In the genomic region with DNA sequence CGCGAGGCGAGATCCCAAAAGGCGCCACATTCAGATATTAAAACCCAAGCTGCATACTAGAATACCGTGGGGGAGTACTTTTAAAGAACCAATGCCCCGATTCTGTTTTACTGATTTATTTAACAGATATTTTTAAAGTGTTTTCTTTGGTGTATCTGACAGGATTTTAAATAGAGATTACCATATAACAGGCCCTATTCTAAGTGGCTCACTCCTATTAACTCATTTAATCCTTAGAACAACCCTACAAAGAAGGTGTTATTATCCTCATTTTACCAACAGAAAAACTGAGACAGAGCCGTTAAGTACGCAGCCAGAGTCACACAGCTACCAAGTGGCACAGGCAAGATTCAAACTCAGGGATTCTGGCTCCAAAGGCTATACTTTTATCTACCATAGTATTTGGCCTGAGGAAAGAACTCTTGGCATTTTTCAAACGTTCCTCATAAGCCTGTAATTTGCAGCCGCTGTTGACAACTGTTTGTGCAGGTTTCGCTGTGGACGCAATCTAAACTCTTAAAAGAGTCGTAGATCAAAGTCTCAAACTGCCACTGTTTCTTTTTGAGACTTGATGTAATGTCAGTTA, we compare ENCODE assay signal across 9 cellular contexts. TPM values are rescaled to one million over a fixed set of nuclear protein-coding genes. Genes with fewer than 3 reads are reported as not detected.
DNase-seq lines count a peak whose midpoint lies in the region; ATAC-seq, FAIRE-seq and TF ChIP-seq lines count a peak whose summit lies in the region.
"Had no signal": no experiment of that assay in that cellular context is flagged by ENCODE, and none has a peak within 500 bp of the region (broad histone marks: within the 10 kb centered on the region; RNA-seq: fewer than 3 reads in every experiment).

No MANE protein-coding gene starts in this region.

- peak overlapping the region in 6 of 7 donors; percentile 47 to 87 (median 70) for H3K27ac Mint-ChIP-seq in CD4-positive, alpha-beta memory T cell
- H3K27ac Mint-ChIP-seq in naive thymus-derived CD8-positive, alpha-beta T cell = peak overlapping the region in 7 of 10 donors; percentile 29 to 90 (median 59)

- no peak overlapping the region for H3K4me3 ChIP-seq in CD4-positive, alpha-beta memory T cell (ENCODE audit: low read length in 2 of 2)
- H3K4me3 ChIP-seq in KMS-11 (IDR thresholded peaks at IDR 0.05; ENCODE audit: insufficient read depth, low read depth, low read length) (no peak overlapping the region), GM12878 (no peak overlapping the region)

- intact Hi-C loops in CD4-positive, alpha-beta memory T cell (cut with micrococcal nuclease) = loop anchor here (1.0 kb wide), 1 partner anchor 186 kb away; the partner anchor contains the start of genes ABITRAM and ELP1
- intact Hi-C loops in GM12878 (cut with micrococcal nuclease; ENCODE audit: unreplicated experiment) = no loop called here

- H3K36me3 ChIP-seq in CD4-positive, alpha-beta memory T cell (ENCODE audit: insufficient read depth, low read length) = no peaks in the 10 kb centered on the region
- no peaks in the 10 kb centered on the region for H3K36me3 ChIP-seq in KMS-11 (ENCODE audit: insufficient read depth)
- no peaks in the 10 kb centered on the region for H3K36me3 ChIP-seq in GM12878 (ENCODE audit: control insufficient read depth in 2 of 2, insufficient read depth in 2 of 2, low read length in 1 of 2)

- SMC1A ChIA-PET in GM12878 (lab: Charles Lee; ENCODE audit: uncharacterized antibody, unreplicated experiment) = interaction anchor here (0.6 to 1.9 kb wide), 9 partner anchors 9 to 294 kb away, joined by 3 to 7 read pairs (median 3); no protein-coding TSS in a partner anchor

- H3K4me1 Mint-ChIP-seq in CD4-positive, alpha-beta memory T cell = peaks cover 24 to 41% (median 33%) of the 10 kb centered on the region in 4 donors
- H3K4me1 Mint-ChIP-seq in naive thymus-derived CD8-positive, alpha-beta T cell = peaks cover 14 to 38% (median 35%) of the 10 kb centered on the region in 4 donors

- no peak for TF ChIP-seq EP300 in GM12878 (IDR thresholded peaks at IDR 0.05; ENCODE audit: borderline replicate concordance in 1 of 2, control insufficient read depth in 1 of 2, low read depth in 2 of 2, low read length in 2 of 2)

- POLR2A ChIA-PET in CD4-positive, alpha-beta memory T cell (lab: Charles Lee; ENCODE audit: partially characterized antibody) = interaction anchor here (0.9 to 4.9 kb wide), 6 partner anchors 11 to 186 kb away, joined by 3 to 99 read pairs (median 12); partner anchors contain the start of genes ABITRAM and ELP1
- POLR2A ChIA-PET in GM12878 (lab: Charles Lee) = interaction anchor here (0.6 to 1.7 kb wide), 7 partner anchors 9 to 187 kb away, joined by 3 to 6 read pairs (median 3); no protein-coding TSS in a partner anchor
- POLR2A ChIA-PET in naive thymus-derived CD8-positive, alpha-beta T cell (lab: Charles Lee) = interaction anchor here (0.6 to 4.7 kb wide), 12 partner anchors 10 to 186 kb away, joined by 3 to 33 read pairs (median 7); partner anchors contain the start of genes ABITRAM, CTNNAL1 and ELP1

- H3K4me1 ChIP-seq in CD4-positive, alpha-beta memory T cell (ENCODE audit: insufficient read depth, low read length) = peaks cover 34% of the 10 kb centered on the region
- peaks cover 63% of the 10 kb centered on the region for H3K4me1 ChIP-seq in KMS-11 (ENCODE audit: low read depth, poor library complexity, severe bottlenecking)
- peaks cover 11% of the 10 kb centered on the region; the same call in 1 of the 2 replicates for H3K4me1 ChIP-seq in GM12878 (ENCODE audit: control insufficient read depth, insufficient read depth, low read length)

- no peak for FAIRE-seq in GM12878 (lab: Jason Lieb, UNC)

- RAD21 ChIA-PET in GM12878 (lab: Charles Lee; ENCODE audit: unreplicated experiment) = interaction anchor here (1.6 to 3.8 kb wide), 3 partner anchors 9 to 20 kb away, joined by 4 to 20 read pairs (median 6); no protein-coding TSS in a partner anchor

- H3K27ac ChIP-seq in CD4-positive, alpha-beta memory T cell (ENCODE audit: low read depth, low read length) = no peak overlapping the region
- peak overlapping the region; percentile 6; the same call in 1 of the 2 replicates for H3K27ac ChIP-seq in KMS-11
- H3K27ac ChIP-seq in GM12878 (ENCODE audit: control insufficient read depth, insufficient read depth) = peak overlapping the region; percentile 20; the same call in 1 of the 2 replicates

- H3K27me3 Mint-ChIP-seq in CD4-positive, alpha-beta memory T cell = no peaks in the 10 kb centered on the region
- no peaks in the 10 kb centered on the region for H3K27me3 Mint-ChIP-seq in naive thymus-derived CD8-positive, alpha-beta T cell

- peaks cover 4 to 17% of the 10 kb centered on the region in 2 donors for H3K36me3 Mint-ChIP-seq in CD4-positive, alpha-beta memory T cell
- peaks cover 0 to 6% (median 0%) of the 10 kb centered on the region in 3 donors for H3K36me3 Mint-ChIP-seq in naive thymus-derived CD8-positive, alpha-beta T cell

- in situ Hi-C loops in GM12878 (cut with MboI) = no loop called here

- peak overlapping the region; percentile 81 for H3K4me2 ChIP-seq in KMS-11
- H3K4me2 ChIP-seq in GM12878 (ENCODE audit: control insufficient read depth, insufficient read depth) = peak overlapping the region; percentile 39; the same call in 1 of the 2 replicates

- H3K79me2 ChIP-seq in KMS-11 (ENCODE audit: insufficient read depth, low read depth) = peaks cover 37% of the 10 kb centered on the region
- peaks cover 41% of the 10 kb centered on the region for H3K79me2 ChIP-seq in GM12878 (ENCODE audit: control insufficient read depth, insufficient read depth, low read length)

- no peak for ATAC-seq in GM12878
- ATAC-seq in naive thymus-derived CD8-positive, alpha-beta T cell = no peak
- no peak for ATAC-seq in GM21526 (IDR thresholded peaks at IDR 0.05; ENCODE audit: low FRiP score, unreplicated experiment)

- no peak for TF ChIP-seq POLR2A in GM12878 (IDR thresholded peaks at IDR 0.05; ENCODE audit: low read depth, low read length)

- TF ChIP-seq CTCF in KMS-11 (conservative IDR thresholded peaks at IDR 0.05; ENCODE audit: low read depth, low read length) (no peak), GM12878 (IDR thresholded peaks at IDR 0.05 in 2 of 3, conservative IDR thresholded peaks at IDR 0.05 in 1 of 3; ENCODE audit: control insufficient read depth in 2 of 3, extremely low read depth in 1 of 3, insufficient read depth in 1 of 3, low read depth in 3 of 3, low read length in 3 of 3) (no peak)

- H3K4me3 Mint-ChIP-seq in CD4-positive, alpha-beta memory T cell = peak overlapping the region; percentile 71 to 98 (median 94)
- H3K4me3 Mint-ChIP-seq in naive thymus-derived CD8-positive, alpha-beta T cell = peak overlapping the region; percentile 30 to 97 (median 88)

- BruUV-seq in GM12878 (replicated peaks; lab: Mats Ljungman, UMichigan) = no TSS peak

- CTCF ChIA-PET in CD4-positive, alpha-beta memory T cell (lab: Charles Lee; ENCODE audit: partially characterized antibody) = interaction anchor here (1.0 to 1.1 kb wide), 2 partner anchors 19 to 110 kb away, joined by 3 to 4 read pairs; no protein-coding TSS in a partner anchor
- CTCF ChIA-PET in GM12878 (lab: Yijun Ruan, JAX) = no interaction called here

- no peak for DNase-seq in CD4-positive, alpha-beta memory T cell
- DNase-seq in GM12878 (ENCODE audit: low read depth, low spot score) = no peak
- no peak for DNase-seq in naive thymus-derived CD8-positive, alpha-beta T cell
- no peak for DNase-seq in NCI-H1048 (lab: John Stamatoyannopoulos, UW)
- no peak for DNase-seq in NCI-H226
- no peak for DNase-seq in DMS114 treated with DMSO at 0.1 percent for 48 hours (lab: John Stamatoyannopoulos, UW; ENCODE audit: unreplicated experiment)

- H3K9me3 ChIP-seq in CD4-positive, alpha-beta memory T cell (ENCODE audit: control insufficient read depth in 1 of 2, low read length in 2 of 2) = no peaks in the 10 kb centered on the region
- no peaks in the 10 kb centered on the region for H3K9me3 ChIP-seq in GM12878 (replicated peaks; ENCODE audit: control insufficient read depth, insufficient read depth, low read length)

- TF ChIP-seq RAD21 in GM12878 (IDR thresholded peaks at IDR 0.05; ENCODE audit: insufficient read depth, low read depth, low read length) = no peak

- H3K27me3 ChIP-seq in CD4-positive, alpha-beta memory T cell (ENCODE audit: insufficient read depth, low read length) = no peaks in the 10 kb centered on the region
- H3K27me3 ChIP-seq in KMS-11 (ENCODE audit: insufficient read depth, low read depth) (no peaks in the 10 kb centered on the region), GM12878 (replicated peaks in 1 of 2; ENCODE audit: control insufficient read depth in 2 of 2, insufficient read depth in 2 of 2, low read length in 1 of 2) (no peaks in the 10 kb centered on the region)

- H2AFZ ChIP-seq in KMS-11 (ENCODE audit: low read depth) = peak overlapping the region; percentile 87
- H2AFZ ChIP-seq in GM12878 (ENCODE audit: control insufficient read depth, low read depth, low read length) = peak overlapping the region; percentile 65

- H3K9me3 Mint-ChIP-seq in CD4-positive, alpha-beta memory T cell = no peaks in the 10 kb centered on the region
- no peaks in the 10 kb centered on the region for H3K9me3 Mint-ChIP-seq in naive thymus-derived CD8-positive, alpha-beta T cell

- H3K9ac ChIP-seq in KMS-11 (peak overlapping the region; percentile 34; the same call in 1 of the 2 replicates), GM12878 (ENCODE audit: control insufficient read depth, insufficient read depth, low read length) (no peak overlapping the region; the same call in 1 of the 2 replicates)

- H4K20me1 ChIP-seq in KMS-11 (ENCODE audit: insufficient read depth) (peaks cover 7% of the 10 kb centered on the region), GM12878 (ENCODE audit: control insufficient read depth, insufficient read depth) (no peaks in the 10 kb centered on the region)

- 35% methylated on average over 13 of the region's 13 CpGs for WGBS in GM12878 (ENCODE audit: insufficient coverage, insufficient replicate concordance, low lambda C conversion rate, missing lambda C conversion rate)

RNA-seq across cellular contexts. Expression of gene TMEM245, which starts 0.6 kb away (rescaled TPM):
- 10 to 100 TPM; 72.6 to 74.3 TPM for total RNA-seq in CD4-positive, alpha-beta memory T cell
- polyA plus RNA-seq in CD4-positive, alpha-beta memory T cell = 10 to 100 TPM; 28.9 to 41.3 TPM
- total RNA-seq in GM12878 (2013; cell fraction: nucleolus; rRNA removed) = 52.2 and 56.2 TPM in 2 replicates
- total RNA-seq in GM12878 (2014; rRNA removed) = 15.1 and 19.0 TPM in 2 replicates
- 21.5 and 23.0 TPM in 2 replicates for total RNA-seq in GM12878 (2014; rRNA removed; fragmentation: Illumina TruSeq; extraction: Trizol)
- total RNA-seq in GM12878 (2021) = 19.2 and 20.0 TPM in 2 replicates
- 11.3 TPM for polyA plus RNA-seq in GM12878 (2011; ENCODE audit: low read depth)
- 36.1 and 39.5 TPM in 2 replicates for polyA plus RNA-seq in GM12878 (2011; rRNA removed)
- polyA plus RNA-seq in GM12878 (2011; cell fraction: cytosol; rRNA removed) = 26.6 and 37.9 TPM in 2 replicates
- polyA plus RNA-seq in GM12878 (2011; cell fraction: nucleus; rRNA removed) = 19.0 and 23.0 TPM in 2 replicates
- 12.3 and 18.0 TPM in 2 replicates for polyA plus RNA-seq in GM12878 (2012)
- polyA plus RNA-seq in GM12878 (2014; fragmentation: Illumina TruSeq; extraction: Trizol) = 21.3 and 26.9 TPM in 2 replicates
- polyA plus RNA-seq in GM12878 (2014; fragmentation: Nextera tagmentation; extraction: Ambion mirVana) = 10 to 100 TPM in 1 of 2 experiments, 1 to 10 TPM in 1; 7.4 to 11.0 TPM
- polyA plus RNA-seq in GM12878 (2014; rRNA removed) = 11.8 and 14.9 TPM in 2 replicates
- polyA plus RNA-seq in GM12878 (2016; fragmentation: Nextera tagmentation; extraction: Ambion mirVana) = 10 to 100 TPM; 18.9 to 19.2 TPM
- polyA minus RNA-seq in GM12878 (2011; rRNA and poly(A)+ RNA removed) = 86.1 and 93.9 TPM in 2 replicates
- 19.4 and 19.9 TPM in 2 replicates for polyA minus RNA-seq in GM12878 (2011; cell fraction: cytosol; rRNA and poly(A)+ RNA removed)
- 27.3 and 46.3 TPM in 2 replicates for polyA minus RNA-seq in GM12878 (2011; cell fraction: nucleus; rRNA and poly(A)+ RNA removed)
- 10 to 100 TPM; 71.3 to 72.4 TPM for total RNA-seq in naive thymus-derived CD8-positive, alpha-beta T cell
- 10 to 100 TPM; 16.3 to 29.2 (median 25.3) TPM for polyA plus RNA-seq in naive thymus-derived CD8-positive, alpha-beta T cell

RNA-seq across cellular contexts. Expression of gene FRRS1L, which starts 46.8 kb away (rescaled TPM):
- not detected for total RNA-seq in CD4-positive, alpha-beta memory T cell
- polyA plus RNA-seq in CD4-positive, alpha-beta memory T cell = not detected
- total RNA-seq in GM12878 (2013; cell fraction: nucleolus; rRNA removed) = not detected in 2 replicates
- under 0.01 TPM in 1 of 2 replicates, not detected in the other for total RNA-seq in GM12878 (2014; rRNA removed)
- total RNA-seq in GM12878 (2014; rRNA removed; fragmentation: Illumina TruSeq; extraction: Trizol) = not detected in 2 replicates
- total RNA-seq in GM12878 (2021) = not detected in 2 replicates
- polyA plus RNA-seq in GM12878 (2011; ENCODE audit: low read depth) = not detected
- polyA plus RNA-seq in GM12878 (2011; rRNA removed) = not detected in 2 replicates
- polyA plus RNA-seq in GM12878 (2011; cell fraction: cytosol; rRNA removed) = under 0.01 TPM in 1 of 2 replicates, not detected in the other
- polyA plus RNA-seq in GM12878 (2011; cell fraction: nucleus; rRNA removed) = not detected in 2 replicates
- polyA plus RNA-seq in GM12878 (2012) = not detected in 2 replicates
- polyA plus RNA-seq in GM12878 (2014; fragmentation: Illumina TruSeq; extraction: Trizol) = not detected in 2 replicates
- polyA plus RNA-seq in GM12878 (2014; fragmentation: Nextera tagmentation; extraction: Ambion mirVana) = not detected
- polyA plus RNA-seq in GM12878 (2014; rRNA removed) = not detected in 2 replicates
- not detected for polyA plus RNA-seq in GM12878 (2016; fragmentation: Nextera tagmentation; extraction: Ambion mirVana)
- polyA minus RNA-seq in GM12878 (2011; rRNA and poly(A)+ RNA removed) = not detected in 2 replicates
- not detected in 2 replicates for polyA minus RNA-seq in GM12878 (2011; cell fraction: cytosol; rRNA and poly(A)+ RNA removed)
- polyA minus RNA-seq in GM12878 (2011; cell fraction: nucleus; rRNA and poly(A)+ RNA removed) = not detected in 2 replicates
- total RNA-seq in naive thymus-derived CD8-positive, alpha-beta T cell = not detected
- polyA plus RNA-seq in naive thymus-derived CD8-positive, alpha-beta T cell = not detected
- total RNA-seq: H4 had no signal
